ENCODE assay signal across 8 cellular contexts in genomic region chr16:30534368-30535105, GRCh38. TPM values are rescaled to one million over a fixed set of nuclear protein-coding genes. Genes with fewer than 3 reads are reported as not detected.
A peak's percentile ranks its signal among the peaks of the same experiment; 100 is the strongest.
DNase-seq lines count a peak whose midpoint lies in the region; ATAC-seq and TF ChIP-seq lines count a peak whose summit lies in the region.

TSS of gene ZNF747 (minus strand) at chr16:30534858. CDS start at chr16:30534679, 179 bp downstream.

- peak within 1 kb of the TSS; percentile 86 for H3K4me3 ChIP-seq in H7 (ENCODE audit: insufficient read depth, low read depth, low read length)

- peak; percentile 88 for ATAC-seq in omental fat pad (ENCODE audit: low FRiP score)

- H3K36me3 ChIP-seq in H7 (replicated peaks; ENCODE audit: control insufficient read depth, insufficient read depth, low read length), result peaks cover 2% of the 10 kb centered on the region

- no peak for TF ChIP-seq CTCF in omental fat pad (IDR thresholded peaks at IDR 0.05)

- H3K27me3 ChIP-seq in H7 (ENCODE audit: control insufficient read depth, insufficient read depth, low read length), result no peaks in the 10 kb centered on the region

- peak within 1 kb of the TSS; percentile 90 for H3K27ac ChIP-seq in temporal lobe (ENCODE audit: low read depth, low read length)

- DNase-seq in Daoy (ENCODE audit: low read depth) (peak; percentile 86), H7 (peak; percentile 97), NCI-H1048 (lab: John Stamatoyannopoulos, UW) (peak; percentile 63), SKM-1 (lab: John Stamatoyannopoulos, UW; ENCODE audit: unreplicated experiment) (peak; percentile 65), globus pallidus (ENCODE audit: low spot score) (peak; percentile 93), omental fat pad (ENCODE audit: low spot score) (peak; percentile 87)
- peak; percentile 93 for DNase-seq in activated naive CD4-positive, alpha-beta T cell treated with anti-CD3 and anti-CD28 coated beads, Interleukin-2, amount 50 U/mL, for 16 hours

RNA-seq across cellular contexts. Expression of gene ZNF747, which starts in this region (rescaled TPM):
- 5.5 and 6.9 TPM in 2 replicates for total RNA-seq in Daoy (2014; rRNA removed; shearing (Covaris generic))
- 14.5 and 16.2 TPM in 2 replicates for total RNA-seq in H7 (2014; rRNA removed; shearing (Covaris generic))
- total RNA-seq in omental fat pad (10 to 100 TPM in 2 of 4 donors, 1 to 10 TPM in 2; 7.7 to 12.1 (median 10.4) TPM), temporal lobe (8.6 TPM)

Comparison
In these comparisons a context has a peak if more than half of its experiments do, and no peak if none do; other contexts are left out.
1. Peak in every context shown above with its lines: DNase-seq, ATAC-seq, H3K4me3 ChIP-seq and H3K27ac ChIP-seq.